ENCODE assay signal across 1 cellular context in genomic region chr9:22237497-22238363, GRCh38.
TF ChIP-seq lines count a peak whose summit lies in the region.

No MANE protein-coding gene starts in this region.

TF ChIP-seq in SK-N-SH, 30 proteins besides CTCF, POLR2A, EP300 and RAD21 (continued from another document):
- TF ChIP-seq, protein P1, sequence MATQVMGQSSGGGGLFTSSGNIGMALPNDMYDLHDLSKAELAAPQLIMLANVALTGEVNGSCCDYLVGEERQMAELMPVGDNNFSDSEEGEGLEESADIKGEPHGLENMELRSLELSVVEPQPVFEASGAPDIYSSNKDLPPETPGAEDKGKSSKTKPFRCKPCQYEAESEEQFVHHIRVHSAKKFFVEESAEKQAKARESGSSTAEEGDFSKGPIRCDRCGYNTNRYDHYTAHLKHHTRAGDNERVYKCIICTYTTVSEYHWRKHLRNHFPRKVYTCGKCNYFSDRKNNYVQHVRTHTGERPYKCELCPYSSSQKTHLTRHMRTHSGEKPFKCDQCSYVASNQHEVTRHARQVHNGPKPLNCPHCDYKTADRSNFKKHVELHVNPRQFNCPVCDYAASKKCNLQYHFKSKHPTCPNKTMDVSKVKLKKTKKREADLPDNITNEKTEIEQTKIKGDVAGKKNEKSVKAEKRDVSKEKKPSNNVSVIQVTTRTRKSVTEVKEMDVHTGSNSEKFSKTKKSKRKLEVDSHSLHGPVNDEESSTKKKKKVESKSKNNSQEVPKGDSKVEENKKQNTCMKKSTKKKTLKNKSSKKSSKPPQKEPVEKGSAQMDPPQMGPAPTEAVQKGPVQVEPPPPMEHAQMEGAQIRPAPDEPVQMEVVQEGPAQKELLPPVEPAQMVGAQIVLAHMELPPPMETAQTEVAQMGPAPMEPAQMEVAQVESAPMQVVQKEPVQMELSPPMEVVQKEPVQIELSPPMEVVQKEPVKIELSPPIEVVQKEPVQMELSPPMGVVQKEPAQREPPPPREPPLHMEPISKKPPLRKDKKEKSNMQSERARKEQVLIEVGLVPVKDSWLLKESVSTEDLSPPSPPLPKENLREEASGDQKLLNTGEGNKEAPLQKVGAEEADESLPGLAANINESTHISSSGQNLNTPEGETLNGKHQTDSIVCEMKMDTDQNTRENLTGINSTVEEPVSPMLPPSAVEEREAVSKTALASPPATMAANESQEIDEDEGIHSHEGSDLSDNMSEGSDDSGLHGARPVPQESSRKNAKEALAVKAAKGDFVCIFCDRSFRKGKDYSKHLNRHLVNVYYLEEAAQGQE (IDR thresholded peaks at IDR 0.05; ENCODE audit: low read depth, low read length) = no peak
- TF ChIP-seq FOXM1 (IDR thresholded peaks at IDR 0.05; ENCODE audit: low read depth) (peak; percentile 66; the same call in 1 of the 2 replicates), FOSL2 (IDR thresholded peaks at IDR 0.05; ENCODE audit: borderline replicate concordance, low read depth) (peak; percentile 91), PBX3 (IDR thresholded peaks at IDR 0.05) (peak; percentile 87), ELF1 (IDR thresholded peaks at IDR 0.05) (peak; percentile 24; the same call in 1 of the 2 replicates)
- TF ChIP-seq, protein P2, sequence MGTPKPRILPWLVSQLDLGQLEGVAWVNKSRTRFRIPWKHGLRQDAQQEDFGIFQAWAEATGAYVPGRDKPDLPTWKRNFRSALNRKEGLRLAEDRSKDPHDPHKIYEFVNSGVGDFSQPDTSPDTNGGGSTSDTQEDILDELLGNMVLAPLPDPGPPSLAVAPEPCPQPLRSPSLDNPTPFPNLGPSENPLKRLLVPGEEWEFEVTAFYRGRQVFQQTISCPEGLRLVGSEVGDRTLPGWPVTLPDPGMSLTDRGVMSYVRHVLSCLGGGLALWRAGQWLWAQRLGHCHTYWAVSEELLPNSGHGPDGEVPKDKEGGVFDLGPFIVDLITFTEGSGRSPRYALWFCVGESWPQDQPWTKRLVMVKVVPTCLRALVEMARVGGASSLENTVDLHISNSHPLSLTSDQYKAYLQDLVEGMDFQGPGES (IDR thresholded peaks at IDR 0.05; ENCODE audit: low read depth, low read length) = no peak
